8 cellular contexts compared by ENCODE assay signal in genomic region chr13:56902276-56902675, GRCh38.
"Had no signal": no experiment of that assay in that cellular context is flagged by ENCODE, and none has a peak within 500 bp of the region (broad histone marks: within the 10 kb centered on the region; RNA-seq: fewer than 3 reads in every experiment).

No MANE protein-coding gene starts in this region.

- H3K4me3 ChIP-seq: GM12878 had no signal

- DNase-seq: GDM1, GF-D8 had no signal

- ATAC-seq: GM12878 had no signal

- FAIRE-seq: G401.6, GM12878, GM12891, GM12892, GM18507, GM19239 had no signal
